ENCODE assay signal across 31 cellular contexts in the genomic region with DNA sequence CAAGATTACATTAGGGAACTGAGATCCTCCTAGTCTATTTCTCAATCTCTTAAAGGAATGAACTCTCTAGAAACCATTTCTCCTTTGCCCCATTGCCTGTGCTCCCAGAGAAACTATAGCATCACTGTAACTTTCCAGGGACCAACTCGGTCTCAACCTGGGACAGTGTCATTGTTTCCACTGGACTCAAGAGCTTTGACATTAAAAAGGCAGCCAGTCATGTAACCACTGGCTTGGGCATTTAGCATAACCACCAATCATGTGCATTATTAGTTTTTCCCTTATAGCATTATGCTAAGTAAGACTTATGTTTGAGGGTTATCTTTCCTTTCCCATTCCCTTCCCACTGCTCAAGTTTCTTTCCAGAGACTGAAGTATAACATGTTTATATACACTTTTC. TPM values are rescaled to one million over a fixed set of nuclear protein-coding genes. Genes with fewer than 3 reads are reported as not detected.
DNase-seq lines count a peak whose midpoint lies in the region; ATAC-seq and TF ChIP-seq lines count a peak whose summit lies in the region.
"Had no signal": no experiment of that assay in that cellular context is flagged by ENCODE, and none has a peak within 500 bp of the region (broad histone marks: within the 10 kb centered on the region; RNA-seq: fewer than 3 reads in every experiment).

No MANE protein-coding gene starts in this region.

- peaks cover 99% of the 10 kb centered on the region for H3K36me3 Mint-ChIP-seq in CD4-positive, alpha-beta T cell (ENCODE audit: low read depth)
- H3K36me3 Mint-ChIP-seq in activated T-helper 17 cell treated with anti-CD3 and anti-CD28 coated beads, Interleukin-2, amount 50 U/mL, for 72 hours (ENCODE audit: low read depth), result peaks cover 100% of the 10 kb centered on the region
- peaks cover 29% of the 10 kb centered on the region for H3K36me3 Mint-ChIP-seq in progenitor cell of endocrine pancreas (ENCODE audit: insufficient read depth)

- H3K36me3 ChIP-seq in HUES48 (ENCODE audit: control insufficient read depth, insufficient read depth, low read length), result peaks cover 79% of the 10 kb centered on the region

- H3K27ac ChIP-seq in CD4-positive, alpha-beta T cell (ENCODE audit: low read depth, low read length), result no peak overlapping the region
- H3K27ac ChIP-seq in HUES48 (ENCODE audit: low read depth, low read length) (peak overlapping the region; percentile 53), substantia nigra (ENCODE audit: low read depth, low read length, poor library complexity, severe bottlenecking) (no peak overlapping the region)
- H3K27ac ChIP-seq: BLaER1 treated with 17β-estradiol and CSF1 and Interleukin-3, amounts not matched to agents 10 nM and 100 nM; right lobe of liver; SK-N-MC; spleen had no signal

- H3K4me3 Mint-ChIP-seq in CD4-positive, alpha-beta T cell, result no peak overlapping the region
- no peak overlapping the region for H3K4me3 Mint-ChIP-seq in activated T-helper 17 cell treated with anti-CD3 and anti-CD28 coated beads, Interleukin-2, amount 50 U/mL, for 72 hours
- H3K4me3 Mint-ChIP-seq in progenitor cell of endocrine pancreas (ENCODE audit: low read depth), result peak overlapping the region; percentile 17
- H3K4me3 Mint-ChIP-seq: neural crest cell had no signal

- ATAC-seq in CD4-positive, alpha-beta T cell (ENCODE audit: poor library complexity), result no peak
- ATAC-seq in activated T-helper 17 cell treated with anti-CD3 and anti-CD28 coated beads, Interleukin-2, amount 50 U/mL, for 72 hours (replicated peaks), result peak; percentile 34
- ATAC-seq: PC-3, right lobe of liver had no signal

- CTCF ChIA-PET in CD4-positive, alpha-beta T cell (lab: Charles Lee), result no interaction called here

- no peak for DNase-seq in CD4-positive, alpha-beta T cell
- DNase-seq in progenitor cell of endocrine pancreas (ENCODE audit: low spot score, unreplicated experiment) (no peak), kidney glomerular epithelial cell (lab: John Stamatoyannopoulos, UW) (no peak), NCI-H524 (lab: John Stamatoyannopoulos, UW) (no peak), substantia nigra (lab: John Stamatoyannopoulos, UW) (no peak)
- DNase-seq in NK-92 treated with Interleukin-12 subunit alpha and Interleukin-12 subunit beta, amount 100 ng/mL, for 24 hours (lab: John Stamatoyannopoulos, UW), result no peak
- DNase-seq: activated CD4-positive, alpha-beta T cell treated with anti-CD3 and anti-CD28 coated beads, Interleukin-2, amount 50 U/mL, for 4 hours; aorta; Caco-2; effector CD4-positive, alpha-beta T cell; hypothalamus; IMR-90; NCI-H1930; NCI-H510A treated with DMSO at 0.1 percent for 48 hours; pancreas; PC-3; right lobe of liver; spleen; stimulated activated CD4-positive, alpha-beta T cell treated with anti-CD3 and anti-CD28 coated beads, Interleukin-2, amount 100 ng/mL, for 24 hours; stimulated activated CD8-positive, alpha-beta memory T cell treated with anti-CD3 and anti-CD28 coated beads, Interleukin-4, amount 100 ng/mL, for 48 hours; T-helper 1 cell had no signal

- no peak overlapping the region for H3K9ac ChIP-seq in HUES48 (ENCODE audit: low read depth, low read length)

- H3K9me3 Mint-ChIP-seq in CD4-positive, alpha-beta T cell, result no peaks in the 10 kb centered on the region
- H3K9me3 Mint-ChIP-seq in activated T-helper 17 cell treated with anti-CD3 and anti-CD28 coated beads, Interleukin-2, amount 50 U/mL, for 72 hours, result no peaks in the 10 kb centered on the region
- no peaks in the 10 kb centered on the region for H3K9me3 Mint-ChIP-seq in progenitor cell of endocrine pancreas (ENCODE audit: low read depth)
- H3K9me3 Mint-ChIP-seq: activated naive CD4-positive, alpha-beta T cell treated with anti-CD3 and anti-CD28 coated beads, Interleukin-2, amount 50 U/mL, for 72 hours; activated T-helper 2 cell treated with anti-CD3 and anti-CD28 coated beads, Interferon-gamma antibody, Interleukin-2, Interleukin-4, amounts not matched to agents 10 μg/mL and 5 μg/mL and 100 μg/mL, durations not matched to agents 14 hours and 24 hours and 36 hours; neural crest cell had no signal

- H3K27me3 ChIP-seq in CD4-positive, alpha-beta T cell (ENCODE audit: control insufficient read depth, insufficient read depth, low read length), result no peaks in the 10 kb centered on the region
- H3K27me3 ChIP-seq in HUES48 (ENCODE audit: control insufficient read depth, insufficient read depth, low read length), result no peaks in the 10 kb centered on the region
- H3K27me3 ChIP-seq: BLaER1 treated with 17β-estradiol and CSF1 and Interleukin-3, amounts not matched to agents 10 nM and 100 nM; pancreas; right lobe of liver; spleen had no signal

- TF ChIP-seq CTCF in CD4-positive, alpha-beta T cell (IDR thresholded peaks at IDR 0.05), result no peak
- TF ChIP-seq CTCF in progenitor cell of endocrine pancreas (IDR thresholded peaks at IDR 0.05; ENCODE audit: unreplicated experiment), result no peak

- no peaks in the 10 kb centered on the region for H3K4me1 ChIP-seq in HUES48 (ENCODE audit: control insufficient read depth, insufficient read depth, low read length)
- H3K4me1 ChIP-seq: Caco-2 had no signal

- H3K9me3 ChIP-seq in CD4-positive, alpha-beta T cell (ENCODE audit: control insufficient read depth, low read length), result no peaks in the 10 kb centered on the region
- no peaks in the 10 kb centered on the region for H3K9me3 ChIP-seq in HUES48 (ENCODE audit: control insufficient read depth, insufficient read depth, low read length)
- H3K9me3 ChIP-seq: BLaER1 treated with 17β-estradiol and CSF1 and Interleukin-3, amounts not matched to agents 10 nM and 100 nM; Caco-2; pancreas; right lobe of liver; spleen had no signal

- H3K27me3 Mint-ChIP-seq in CD4-positive, alpha-beta T cell, result no peaks in the 10 kb centered on the region
- no peaks in the 10 kb centered on the region for H3K27me3 Mint-ChIP-seq in activated T-helper 17 cell treated with anti-CD3 and anti-CD28 coated beads, Interleukin-2, amount 50 U/mL, for 72 hours
- H3K27me3 Mint-ChIP-seq in progenitor cell of endocrine pancreas, result no peaks in the 10 kb centered on the region

- H3K27ac Mint-ChIP-seq in CD4-positive, alpha-beta T cell, result peak overlapping the region; percentile 32
- H3K27ac Mint-ChIP-seq in activated T-helper 17 cell treated with anti-CD3 and anti-CD28 coated beads, Interleukin-2, amount 50 U/mL, for 72 hours, result peak overlapping the region; percentile 79
- peak overlapping the region; percentile 93 for H3K27ac Mint-ChIP-seq in progenitor cell of endocrine pancreas
- H3K27ac Mint-ChIP-seq: activated T-helper 2 cell treated with anti-CD3 and anti-CD28 coated beads, Interferon-gamma antibody, Interleukin-2, Interleukin-4, amounts not matched to agents 10 μg/mL and 5 μg/mL and 100 μg/mL, durations not matched to agents 14 hours and 24 hours and 36 hours had no signal

- intact Hi-C loops in CD4-positive, alpha-beta T cell (cut with DNase I, micrococcal nuclease), result no loop called here

- H3K4me1 Mint-ChIP-seq in CD4-positive, alpha-beta T cell (ENCODE audit: low read depth), result peaks cover 17% of the 10 kb centered on the region
- peaks cover 3% of the 10 kb centered on the region for H3K4me1 Mint-ChIP-seq in activated T-helper 17 cell treated with anti-CD3 and anti-CD28 coated beads, Interleukin-2, amount 50 U/mL, for 72 hours
- peaks cover 74% of the 10 kb centered on the region for H3K4me1 Mint-ChIP-seq in progenitor cell of endocrine pancreas (ENCODE audit: low read depth)
- H3K4me1 Mint-ChIP-seq: neural crest cell had no signal

- POLR2A ChIA-PET in CD4-positive, alpha-beta T cell (lab: Charles Lee), result no interaction called here

- no peak overlapping the region for H3K4me3 ChIP-seq in HUES48 (ENCODE audit: low read depth, low read length)
- H3K4me3 ChIP-seq: BLaER1 treated with 17β-estradiol and CSF1 and Interleukin-3, amounts not matched to agents 10 nM and 100 nM; pancreas; right lobe of liver; SK-N-MC; spleen had no signal

RNA-seq across cellular contexts. Expression of a gene that starts 18.2 kb away (rescaled TPM):
- not detected for total RNA-seq in CD4-positive, alpha-beta T cell
- under 1 TPM in 1 of 2 donors, not detected in 1; 0.26 TPM for total RNA-seq in activated T-helper 17 cell treated with anti-CD3 and anti-CD28 coated beads, Interleukin-2, amount 50 U/mL, for 72 hours
- total RNA-seq in progenitor cell of endocrine pancreas, result 0.31 and 0.38 TPM in 2 replicates
- total RNA-seq: activated T-helper 2 cell treated with anti-CD3 and anti-CD28 coated beads, Interferon-gamma antibody, Interleukin-2, Interleukin-4, amounts not matched to agents 10 μg/mL and 5 μg/mL and 100 μg/mL, durations not matched to agents 14 hours and 24 hours and 36 hours; aorta; Caco-2; epithelial cell of proximal tubule; glomerular endothelial cell; IMR-90; pancreas; PC-3; right lobe of liver; spleen; temporal lobe had no signal

RNA-seq across cellular contexts. Expression of a gene that starts 21.7 kb away (rescaled TPM):
- 10 to 100 TPM; 10.1 to 12.4 TPM for total RNA-seq in CD4-positive, alpha-beta T cell
- 10 to 100 TPM; 33.4 to 42.6 TPM for total RNA-seq in activated T-helper 17 cell treated with anti-CD3 and anti-CD28 coated beads, Interleukin-2, amount 50 U/mL, for 72 hours
- 52.7 and 53.9 TPM in 2 replicates for total RNA-seq in progenitor cell of endocrine pancreas

RNA-seq across cellular contexts. Expression of a gene that starts 29.0 kb away (rescaled TPM):
- 10 to 100 TPM; 36.8 to 38.3 TPM for total RNA-seq in CD4-positive, alpha-beta T cell
- total RNA-seq in activated T-helper 17 cell treated with anti-CD3 and anti-CD28 coated beads, Interleukin-2, amount 50 U/mL, for 72 hours, result 10 to 100 TPM; 45.6 to 53.8 TPM
- total RNA-seq in progenitor cell of endocrine pancreas, result 63.6 and 65.2 TPM in 2 replicates

Comparison
In these comparisons a context has a peak if more than half of its experiments do, and no peak if none do; other contexts are left out.
1. H3K27ac Mint-ChIP-seq: peak in every context shown above with its lines; median percentile 93 in progenitor cell of endocrine pancreas; 79 in activated T-helper 17 cell treated with anti-CD3 and anti-CD28 coated beads, Interleukin-2, amount 50 U/mL, for 72 hours; 32 in CD4-positive, alpha-beta T cell.